In the genomic region with DNA sequence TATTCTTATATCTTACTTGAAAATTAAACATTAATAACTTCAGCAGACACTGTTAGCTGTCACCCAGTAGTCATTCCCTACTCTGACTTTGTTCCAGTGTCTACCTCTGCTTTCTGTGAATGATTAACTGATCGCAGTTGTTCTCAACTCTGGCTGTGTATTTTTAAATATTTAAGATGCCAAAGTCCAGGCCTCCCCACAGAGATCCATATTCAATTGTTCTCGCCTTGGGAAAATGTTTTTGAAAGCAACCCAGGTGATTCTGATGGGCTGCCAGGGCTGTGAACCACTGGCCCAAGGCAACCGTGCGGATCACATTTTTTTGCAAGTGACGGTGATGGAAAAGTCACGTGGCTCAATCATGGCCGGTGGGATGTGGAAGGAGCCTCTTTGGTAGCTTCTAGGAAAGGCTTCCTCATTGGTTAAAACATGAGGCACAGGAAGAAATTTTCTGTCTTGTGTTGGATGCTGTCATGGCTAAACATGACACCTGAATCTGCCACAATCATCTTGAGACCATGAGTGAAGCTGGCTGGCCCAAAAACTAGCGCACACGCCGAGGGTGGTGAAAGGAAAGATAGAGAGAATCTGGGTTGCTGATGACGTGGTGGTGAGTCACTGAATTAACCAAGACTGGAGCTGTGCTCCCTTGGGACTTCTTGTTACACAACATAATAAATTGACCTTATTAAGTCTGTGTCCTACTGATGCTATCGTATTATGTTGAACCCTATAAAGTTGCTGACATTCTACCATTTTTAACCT, we compare ENCODE assay signal across 1 cellular context.
TF ChIP-seq lines count a peak whose summit lies in the region.

No MANE protein-coding gene starts in this region.

TF ChIP-seq in HepG2, 621 proteins besides CTCF, POLR2A, EP300 and RAD21 (continued from another document and continues in another):
- TF ChIP-seq, protein P1, sequence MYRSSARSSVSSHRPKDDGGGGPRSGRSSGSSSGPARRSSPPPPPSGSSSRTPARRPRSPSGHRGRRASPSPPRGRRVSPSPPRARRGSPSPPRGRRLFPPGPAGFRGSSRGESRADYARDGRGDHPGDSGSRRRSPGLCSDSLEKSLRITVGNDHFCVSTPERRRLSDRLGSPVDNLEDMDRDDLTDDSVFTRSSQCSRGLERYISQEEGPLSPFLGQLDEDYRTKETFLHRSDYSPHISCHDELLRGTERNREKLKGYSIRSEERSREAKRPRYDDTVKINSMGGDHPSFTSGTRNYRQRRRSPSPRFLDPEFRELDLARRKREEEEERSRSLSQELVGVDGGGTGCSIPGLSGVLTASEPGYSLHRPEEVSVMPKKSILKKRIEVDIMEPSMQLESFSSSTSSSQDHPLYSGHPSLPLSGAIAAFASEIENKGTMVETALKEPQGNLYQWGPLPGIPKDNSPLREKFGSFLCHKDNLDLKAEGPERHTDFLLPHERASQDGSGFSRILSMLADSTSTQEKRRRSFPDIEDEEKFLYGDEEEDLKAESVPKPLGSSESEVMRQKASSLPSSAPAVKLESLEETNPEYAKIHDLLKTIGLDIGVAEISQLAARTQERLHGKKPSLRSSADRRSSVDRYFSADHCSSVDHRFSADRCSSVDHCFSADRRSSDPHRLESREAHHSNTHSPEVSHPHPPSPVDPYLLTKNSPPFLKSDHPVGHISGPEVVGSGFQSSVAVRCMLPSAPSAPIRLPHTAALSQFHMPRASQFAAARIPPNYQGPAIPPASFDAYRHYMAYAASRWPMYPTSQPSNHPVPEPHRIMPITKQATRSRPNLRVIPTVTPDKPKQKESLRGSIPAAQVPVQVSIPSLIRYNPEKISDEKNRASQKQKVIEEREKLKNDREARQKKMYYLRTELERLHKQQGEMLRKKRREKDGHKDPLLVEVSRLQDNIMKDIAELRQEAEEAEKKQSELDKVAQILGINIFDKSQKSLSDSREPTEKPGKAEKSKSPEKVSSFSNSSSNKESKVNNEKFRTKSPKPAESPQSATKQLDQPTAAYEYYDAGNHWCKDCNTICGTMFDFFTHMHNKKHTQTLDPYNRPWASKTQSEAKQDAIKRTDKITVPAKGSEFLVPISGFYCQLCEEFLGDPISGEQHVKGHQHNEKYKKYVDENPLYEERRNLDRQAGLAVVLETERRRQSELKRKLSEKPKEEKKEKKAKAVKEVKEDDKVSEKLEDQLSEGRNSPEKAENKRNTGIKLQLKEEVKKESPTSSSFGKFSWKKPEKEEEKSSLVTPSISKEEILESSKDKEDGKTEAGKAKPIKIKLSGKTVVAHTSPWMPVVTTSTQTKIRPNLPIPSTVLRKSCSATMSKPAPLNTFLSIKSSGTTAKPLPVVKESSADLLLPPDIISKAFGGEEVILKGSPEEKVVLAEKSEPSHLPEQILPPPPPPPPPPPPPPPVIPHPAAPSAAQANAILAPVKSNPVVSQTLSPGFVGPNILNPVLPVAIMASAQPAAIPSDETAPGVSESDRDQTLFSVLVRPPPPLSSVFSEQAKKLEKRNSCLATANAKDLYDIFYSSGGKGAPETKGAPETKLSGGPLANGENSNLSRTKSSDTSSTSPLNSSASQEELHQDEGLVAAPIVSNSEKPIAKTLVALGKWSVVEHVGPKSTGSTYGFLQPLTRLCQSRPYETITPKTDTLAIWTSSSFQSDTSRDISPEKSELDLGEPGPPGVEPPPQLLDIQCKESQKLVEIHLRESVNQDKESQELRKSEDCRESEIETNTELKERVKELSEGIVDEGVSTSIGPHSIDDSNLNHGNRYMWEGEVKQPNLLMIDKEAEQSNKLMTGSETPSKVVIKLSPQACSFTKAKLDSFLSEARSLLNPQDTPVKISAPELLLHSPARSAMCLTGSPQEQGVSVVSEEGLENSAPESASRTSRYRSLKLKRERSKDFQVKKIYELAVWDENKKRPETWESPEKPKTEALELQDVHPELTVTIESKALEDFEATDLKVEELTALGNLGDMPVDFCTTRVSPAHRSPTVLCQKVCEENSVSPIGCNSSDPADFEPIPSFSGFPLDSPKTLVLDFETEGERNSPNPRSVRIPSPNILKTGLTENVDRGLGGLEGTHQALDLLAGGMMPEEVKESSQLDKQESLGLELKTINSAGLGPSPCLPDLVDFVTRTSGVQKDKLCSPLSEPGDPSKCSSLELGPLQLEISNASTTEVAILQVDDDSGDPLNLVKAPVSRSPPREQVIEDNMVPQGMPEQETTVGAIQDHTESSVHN (CRISPR knock-in tag; IDR thresholded peaks at IDR 0.05): no peak
- no peak for TF ChIP-seq ZNF121 (CRISPR knock-in tag; IDR thresholded peaks at IDR 0.05)
- TF ChIP-seq EEA1 (CRISPR knock-in tag; IDR thresholded peaks at IDR 0.05; ENCODE audit: borderline replicate concordance): no peak
- TF ChIP-seq JUND (CRISPR knock-in tag; IDR thresholded peaks at IDR 0.05): no peak
- TF ChIP-seq THYN1 (CRISPR knock-in tag; IDR thresholded peaks at IDR 0.05; ENCODE audit: borderline replicate concordance, low read depth): no peak
- peak; percentile 54; the same call in 1 of the 2 replicates for TF ChIP-seq ATF1 (CRISPR knock-in tag; IDR thresholded peaks at IDR 0.05)
- peak; percentile 81 for TF ChIP-seq BORCS8-MEF2B (CRISPR knock-in tag; IDR thresholded peaks at IDR 0.05)
- TF ChIP-seq, protein P2, sequence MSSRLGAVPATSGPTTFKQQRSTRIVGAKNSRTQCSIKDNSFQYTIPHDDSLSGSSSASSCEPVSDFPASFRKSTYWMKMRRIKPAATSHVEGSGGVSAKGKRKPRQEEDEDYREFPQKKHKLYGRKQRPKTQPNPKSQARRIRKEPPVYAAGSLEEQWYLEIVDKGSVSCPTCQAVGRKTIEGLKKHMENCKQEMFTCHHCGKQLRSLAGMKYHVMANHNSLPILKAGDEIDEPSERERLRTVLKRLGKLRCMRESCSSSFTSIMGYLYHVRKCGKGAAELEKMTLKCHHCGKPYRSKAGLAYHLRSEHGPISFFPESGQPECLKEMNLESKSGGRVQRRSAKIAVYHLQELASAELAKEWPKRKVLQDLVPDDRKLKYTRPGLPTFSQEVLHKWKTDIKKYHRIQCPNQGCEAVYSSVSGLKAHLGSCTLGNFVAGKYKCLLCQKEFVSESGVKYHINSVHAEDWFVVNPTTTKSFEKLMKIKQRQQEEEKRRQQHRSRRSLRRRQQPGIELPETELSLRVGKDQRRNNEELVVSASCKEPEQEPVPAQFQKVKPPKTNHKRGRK (CRISPR knock-in tag; IDR thresholded peaks at IDR 0.05): peak; percentile 68; the same call in 1 of the 2 replicates
- TF ChIP-seq TBX3 (IDR thresholded peaks at IDR 0.05; ENCODE audit: borderline replicate concordance): no peak
- TF ChIP-seq MYC (CRISPR knock-in tag; IDR thresholded peaks at IDR 0.05; ENCODE audit: borderline replicate concordance): peak; percentile 56; the same call in 1 of the 2 replicates
- peak; percentile 91 for TF ChIP-seq ASH2L (IDR thresholded peaks at IDR 0.05; ENCODE audit: insufficient read length, low read depth, low read length)
- no peak for TF ChIP-seq TBP (CRISPR knock-in tag; IDR thresholded peaks at IDR 0.05)
- TF ChIP-seq NFYB (CRISPR knock-in tag; IDR thresholded peaks at IDR 0.05): peak; percentile 37; the same call in 1 of the 2 replicates
- TF ChIP-seq ZSCAN22 (CRISPR knock-in tag; IDR thresholded peaks at IDR 0.05): no peak
- no peak for TF ChIP-seq CHD2 (IDR thresholded peaks at IDR 0.05; ENCODE audit: low read depth, low read length)
- TF ChIP-seq SRSF1 (optimal IDR thresholded peaks at IDR 0.05; ENCODE audit: low read depth, low read length): no peak
- no peak for TF ChIP-seq RBM22 (optimal IDR thresholded peaks at IDR 0.05; ENCODE audit: low read length)
- no peak for TF ChIP-seq SPEN (CRISPR knock-in tag; IDR thresholded peaks at IDR 0.05; ENCODE audit: low read depth)
- no peak for TF ChIP-seq ZNF569 (CRISPR knock-in tag; IDR thresholded peaks at IDR 0.05; ENCODE audit: borderline replicate concordance)
- no peak for TF ChIP-seq CAMTA2 (CRISPR knock-in tag; IDR thresholded peaks at IDR 0.05; ENCODE audit: borderline replicate concordance)
- TF ChIP-seq ZNF780A (CRISPR knock-in tag; IDR thresholded peaks at IDR 0.05): no peak
- TF ChIP-seq, protein P3, sequence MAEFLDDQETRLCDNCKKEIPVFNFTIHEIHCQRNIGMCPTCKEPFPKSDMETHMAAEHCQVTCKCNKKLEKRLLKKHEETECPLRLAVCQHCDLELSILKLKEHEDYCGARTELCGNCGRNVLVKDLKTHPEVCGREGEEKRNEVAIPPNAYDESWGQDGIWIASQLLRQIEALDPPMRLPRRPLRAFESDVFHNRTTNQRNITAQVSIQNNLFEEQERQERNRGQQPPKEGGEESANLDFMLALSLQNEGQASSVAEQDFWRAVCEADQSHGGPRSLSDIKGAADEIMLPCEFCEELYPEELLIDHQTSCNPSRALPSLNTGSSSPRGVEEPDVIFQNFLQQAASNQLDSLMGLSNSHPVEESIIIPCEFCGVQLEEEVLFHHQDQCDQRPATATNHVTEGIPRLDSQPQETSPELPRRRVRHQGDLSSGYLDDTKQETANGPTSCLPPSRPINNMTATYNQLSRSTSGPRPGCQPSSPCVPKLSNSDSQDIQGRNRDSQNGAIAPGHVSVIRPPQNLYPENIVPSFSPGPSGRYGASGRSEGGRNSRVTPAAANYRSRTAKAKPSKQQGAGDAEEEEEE (CRISPR knock-in tag; IDR thresholded peaks at IDR 0.05; ENCODE audit: borderline replicate concordance): no peak
- no peak for TF ChIP-seq ZNF652 (CRISPR knock-in tag; IDR thresholded peaks at IDR 0.05; ENCODE audit: borderline replicate concordance, low read depth)
- no peak for TF ChIP-seq SP140L (CRISPR knock-in tag; IDR thresholded peaks at IDR 0.05; ENCODE audit: borderline replicate concordance)
- TF ChIP-seq ZNF337 (CRISPR knock-in tag; IDR thresholded peaks at IDR 0.05; ENCODE audit: borderline replicate concordance, low read depth): no peak
- TF ChIP-seq MBNL3 (CRISPR knock-in tag; conservative IDR thresholded peaks at IDR 0.05): no peak
- TF ChIP-seq, protein P4, sequence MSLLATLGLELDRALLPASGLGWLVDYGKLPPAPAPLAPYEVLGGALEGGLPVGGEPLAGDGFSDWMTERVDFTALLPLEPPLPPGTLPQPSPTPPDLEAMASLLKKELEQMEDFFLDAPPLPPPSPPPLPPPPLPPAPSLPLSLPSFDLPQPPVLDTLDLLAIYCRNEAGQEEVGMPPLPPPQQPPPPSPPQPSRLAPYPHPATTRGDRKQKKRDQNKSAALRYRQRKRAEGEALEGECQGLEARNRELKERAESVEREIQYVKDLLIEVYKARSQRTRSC (CRISPR knock-in tag; IDR thresholded peaks at IDR 0.05; ENCODE audit: low read depth): no peak
- TF ChIP-seq RAD51 (IDR thresholded peaks at IDR 0.05; ENCODE audit: borderline replicate concordance): peak; percentile 64; the same call in 1 of the 2 replicates
- TF ChIP-seq YEATS2 (CRISPR knock-in tag; IDR thresholded peaks at IDR 0.05; ENCODE audit: borderline replicate concordance): no peak
- TF ChIP-seq ZIK1 (CRISPR knock-in tag; IDR thresholded peaks at IDR 0.05; ENCODE audit: borderline replicate concordance, low read depth): no peak
- TF ChIP-seq SIN3A (IDR thresholded peaks at IDR 0.05; ENCODE audit: borderline replicate concordance, low read depth, low read length): no peak
- TF ChIP-seq, protein P5, sequence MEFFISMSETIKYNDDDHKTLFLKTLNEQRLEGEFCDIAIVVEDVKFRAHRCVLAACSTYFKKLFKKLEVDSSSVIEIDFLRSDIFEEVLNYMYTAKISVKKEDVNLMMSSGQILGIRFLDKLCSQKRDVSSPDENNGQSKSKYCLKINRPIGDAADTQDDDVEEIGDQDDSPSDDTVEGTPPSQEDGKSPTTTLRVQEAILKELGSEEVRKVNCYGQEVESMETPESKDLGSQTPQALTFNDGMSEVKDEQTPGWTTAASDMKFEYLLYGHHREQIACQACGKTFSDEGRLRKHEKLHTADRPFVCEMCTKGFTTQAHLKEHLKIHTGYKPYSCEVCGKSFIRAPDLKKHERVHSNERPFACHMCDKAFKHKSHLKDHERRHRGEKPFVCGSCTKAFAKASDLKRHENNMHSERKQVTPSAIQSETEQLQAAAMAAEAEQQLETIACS (CRISPR knock-in tag; IDR thresholded peaks at IDR 0.05): no peak
- no peak for TF ChIP-seq ZNF589 (CRISPR knock-in tag; conservative IDR thresholded peaks at IDR 0.05)
- peak; percentile 66; the same call in 1 of the 2 replicates for TF ChIP-seq NFIC (IDR thresholded peaks at IDR 0.05; ENCODE audit: low read length)
- TF ChIP-seq ZNF563 (CRISPR knock-in tag; IDR thresholded peaks at IDR 0.05): no peak; the same call in 1 of the 2 replicates
- no peak for TF ChIP-seq ZNF670 (CRISPR knock-in tag; IDR thresholded peaks at IDR 0.05; ENCODE audit: borderline replicate concordance)
- TF ChIP-seq, protein P6, sequence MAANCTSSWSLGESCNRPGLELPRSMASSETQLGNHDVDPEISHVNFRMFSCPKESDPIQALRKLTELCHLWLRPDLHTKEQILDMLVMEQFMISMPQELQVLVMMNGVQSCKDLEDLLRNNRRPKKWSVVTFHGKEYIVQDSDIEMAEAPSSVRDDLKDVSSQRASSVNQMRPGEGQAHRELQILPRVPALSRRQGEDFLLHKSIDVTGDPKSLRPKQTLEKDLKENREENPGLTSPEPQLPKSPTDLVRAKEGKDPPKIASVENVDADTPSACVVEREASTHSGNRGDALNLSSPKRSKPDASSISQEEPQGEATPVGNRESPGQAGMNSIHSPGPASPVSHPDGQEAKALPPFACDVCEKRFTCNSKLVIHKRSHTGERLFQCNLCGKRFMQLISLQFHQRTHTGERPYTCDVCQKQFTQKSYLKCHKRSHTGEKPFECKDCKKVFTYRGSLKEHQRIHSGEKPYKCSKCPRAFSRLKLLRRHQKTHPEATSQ (CRISPR knock-in tag; IDR thresholded peaks at IDR 0.05; ENCODE audit: borderline replicate concordance): no peak; the same call in 1 of the 2 replicates
- no peak for TF ChIP-seq ZNF367 (CRISPR knock-in tag; IDR thresholded peaks at IDR 0.05; ENCODE audit: borderline replicate concordance)
- TF ChIP-seq ZNF468 (CRISPR knock-in tag; IDR thresholded peaks at IDR 0.05): no peak
- no peak for TF ChIP-seq CEBPG (CRISPR knock-in tag; IDR thresholded peaks at IDR 0.05)
- TF ChIP-seq MTF1 (CRISPR knock-in tag; IDR thresholded peaks at IDR 0.05): no peak
- TF ChIP-seq, protein P7, sequence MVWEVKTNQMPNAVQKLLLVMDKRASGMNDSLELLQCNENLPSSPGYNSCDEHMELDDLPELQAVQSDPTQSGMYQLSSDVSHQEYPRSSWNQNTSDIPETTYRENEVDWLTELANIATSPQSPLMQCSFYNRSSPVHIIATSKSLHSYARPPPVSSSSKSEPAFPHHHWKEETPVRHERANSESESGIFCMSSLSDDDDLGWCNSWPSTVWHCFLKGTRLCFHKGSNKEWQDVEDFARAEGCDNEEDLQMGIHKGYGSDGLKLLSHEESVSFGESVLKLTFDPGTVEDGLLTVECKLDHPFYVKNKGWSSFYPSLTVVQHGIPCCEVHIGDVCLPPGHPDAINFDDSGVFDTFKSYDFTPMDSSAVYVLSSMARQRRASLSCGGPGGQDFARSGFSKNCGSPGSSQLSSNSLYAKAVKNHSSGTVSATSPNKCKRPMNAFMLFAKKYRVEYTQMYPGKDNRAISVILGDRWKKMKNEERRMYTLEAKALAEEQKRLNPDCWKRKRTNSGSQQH (CRISPR knock-in tag; IDR thresholded peaks at IDR 0.05; ENCODE audit: low read depth): no peak
